39 cellular contexts compared by ENCODE assay signal in genomic region chr4:170323623-170324022, GRCh38.
"Had no signal": no experiment of that assay in that cellular context is flagged by ENCODE, and none has a peak within 500 bp of the region (broad histone marks: within the 10 kb centered on the region; RNA-seq: fewer than 3 reads in every experiment).

No MANE protein-coding gene starts in this region.

- ATAC-seq: activated naive CD4-positive, alpha-beta T cell treated with anti-CD3 and anti-CD28 coated beads, Interleukin-2, amount 50 U/mL, for 72 hours; activated naive CD8-positive, alpha-beta T cell treated with anti-CD3 and anti-CD28 coated beads, Interleukin-2, amount 50 U/mL, for 24 hours; activated T-cell treated with anti-CD3 and anti-CD28 coated beads, Interleukin-2, amount 50 U/mL, for 4 hours; activated T-cell treated with anti-CD3 and anti-CD28 coated beads, Interleukin-2, amount 50 U/mL, for 72 hours; activated T-helper 17 cell treated with anti-CD3 and anti-CD28 coated beads, Interleukin-2, amount 50 U/mL, for 72 hours; body of pancreas had no signal

- FAIRE-seq: astrocyte, bronchial epithelial cell had no signal

- H3K36me3 Mint-ChIP-seq: activated naive CD4-positive, alpha-beta T cell treated with anti-CD3 and anti-CD28 coated beads, Interleukin-2, amount 10 ng/mL, durations not matched to agents 7 days and 5 days; activated naive CD4-positive, alpha-beta T cell treated with anti-CD3 and anti-CD28 coated beads, Interleukin-2, amount 50 U/mL, for 24 hours; activated naive CD4-positive, alpha-beta T cell treated with anti-CD3 and anti-CD28 coated beads, Interleukin-2, amount 50 U/mL, for 72 hours; activated naive CD8-positive, alpha-beta T cell; activated naive CD8-positive, alpha-beta T cell treated with anti-CD3 and anti-CD28 coated beads for 36 hours; activated naive CD8-positive, alpha-beta T cell treated with anti-CD3 and anti-CD28 coated beads, Interleukin-2, amount 10 ng/mL, durations not matched to agents 7 days and 5 days; brain had no signal

- H3K27me3 Mint-ChIP-seq: activated naive CD4-positive, alpha-beta T cell treated with anti-CD3 and anti-CD28 coated beads, Interleukin-2, amount 10 ng/mL, durations not matched to agents 7 days and 5 days; activated naive CD4-positive, alpha-beta T cell treated with anti-CD3 and anti-CD28 coated beads, Interleukin-2, amount 50 U/mL, for 24 hours; activated naive CD8-positive, alpha-beta T cell; activated naive CD8-positive, alpha-beta T cell treated with anti-CD3 and anti-CD28 coated beads for 36 hours; activated naive CD8-positive, alpha-beta T cell treated with anti-CD3 and anti-CD28 coated beads, Interleukin-2, amount 10 ng/mL, durations not matched to agents 7 days and 5 days; activated naive CD8-positive, alpha-beta T cell treated with anti-CD3 and anti-CD28 coated beads, Interleukin-2, amount 50 U/mL, for 24 hours; activated T-cell treated with anti-CD3 and anti-CD28 coated beads, Interleukin-2, amount 50 U/mL, for 24 hours; activated T-helper 17 cell treated with anti-CD3 and anti-CD28 coated beads, Interleukin-2, amount 50 U/mL, for 72 hours; brain; central memory CD8-positive, alpha-beta T cell had no signal

- H3K4me3 ChIP-seq: adrenal gland, ascending aorta, body of pancreas, breast epithelium, cardiac muscle cell had no signal

- H3K4me3 Mint-ChIP-seq: activated naive CD4-positive, alpha-beta T cell treated with anti-CD3 and anti-CD28 coated beads for 36 hours; activated naive CD4-positive, alpha-beta T cell treated with anti-CD3 and anti-CD28 coated beads, Interleukin-2, amount 10 ng/mL, durations not matched to agents 7 days and 5 days; activated naive CD4-positive, alpha-beta T cell treated with anti-CD3 and anti-CD28 coated beads, Interleukin-2, amount 50 U/mL, for 24 hours; activated naive CD8-positive, alpha-beta T cell; activated naive CD8-positive, alpha-beta T cell treated with anti-CD3 and anti-CD28 coated beads for 36 hours; activated naive CD8-positive, alpha-beta T cell treated with anti-CD3 and anti-CD28 coated beads, Interleukin-2, amount 10 ng/mL, durations not matched to agents 7 days and 5 days; activated naive CD8-positive, alpha-beta T cell treated with anti-CD3 and anti-CD28 coated beads, Interleukin-2, amount 50 U/mL, for 24 hours; activated T-cell treated with anti-CD3 and anti-CD28 coated beads, Interleukin-2, amount 50 U/mL, for 24 hours; activated T-cell treated with anti-CD3 and anti-CD28 coated beads, Interleukin-2, amount 50 U/mL, for 4 hours; activated T-cell treated with anti-CD3 and anti-CD28 coated beads, Interleukin-2, amount 50 U/mL, for 72 hours; activated T-helper 1 cell treated with anti-CD3 and anti-CD28 coated beads, Interleukin-12 subunit alpha, Interleukin-12 subunit beta, Interleukin-2, Interleukin-4 antibody, amounts not matched to agents 30 ng/mL and 10 ng/mL and 1 ng/mL, durations not matched to agents 14 hours and 24 hours and 36 hours; activated T-helper 17 cell treated with anti-CD3 and anti-CD28 coated beads, Interleukin-2, amount 50 U/mL, for 72 hours; brain; central memory CD8-positive, alpha-beta T cell had no signal

- H3K4me1 ChIP-seq: adrenal gland, ascending aorta, body of pancreas, breast epithelium had no signal

- H3K9me3 ChIP-seq: adrenal gland, ascending aorta, body of pancreas, breast epithelium had no signal

- DNase-seq: activated effector memory CD4-positive, alpha-beta T cell treated with anti-CD3 and anti-CD28 coated beads, Interleukin-2, amount 50 U/mL, for 16 hours; activated effector memory CD4-positive, alpha-beta T cell treated with Interleukin-2 at 50 U/mL for 16 hours; activated gamma-delta T cell; activated gamma-delta T cell treated with Interleukin-2 at 50 U/mL for 16 hours; activated naive CD4-positive, alpha-beta T cell; activated naive CD4-positive, alpha-beta T cell treated with anti-CD3 and anti-CD28 coated beads for 36 hours; activated naive CD4-positive, alpha-beta T cell treated with anti-CD3 and anti-CD28 coated beads, Interleukin-2, amount 10 ng/mL, durations not matched to agents 7 days and 5 days; activated naive CD4-positive, alpha-beta T cell treated with anti-CD3 and anti-CD28 coated beads, Interleukin-2, amount 50 U/mL, for 16 hours; activated naive CD4-positive, alpha-beta T cell treated with Interleukin-2 at 50 U/mL for 16 hours; activated naive CD8-positive, alpha-beta T cell treated with anti-CD3 and anti-CD28 coated beads for 36 hours; activated naive CD8-positive, alpha-beta T cell treated with anti-CD3 and anti-CD28 coated beads, Interleukin-2, amount 10 ng/mL, durations not matched to agents 7 days and 5 days; activated naive CD8-positive, alpha-beta T cell treated with anti-CD3 and anti-CD28 coated beads, Interleukin-2, amount 50 U/mL, for 24 hours; activated T-cell treated with anti-CD3 and anti-CD28 coated beads, Interleukin-2, amount 50 U/mL, for 24 hours; activated T-cell treated with anti-CD3 and anti-CD28 coated beads, Interleukin-2, amount 50 U/mL, for 4 hours; activated T-cell treated with anti-CD3 and anti-CD28 coated beads, Interleukin-2, amount 50 U/mL, for 48 hours; activated T-cell treated with anti-CD3 and anti-CD28 coated beads, Interleukin-2, amount 50 U/mL, for 72 hours; adrenal gland; amniotic stem cell; amygdala; anterior cingulate cortex; aorta; body of pancreas; brain microvascular endothelial cell; caudate nucleus; central memory CD4-positive, alpha-beta T cell; cerebellar nuclear complex had no signal

- H3K36me3 ChIP-seq: adrenal gland, ascending aorta, brain microvascular endothelial cell, breast epithelium, cardiac muscle cell had no signal

- H3K4me1 Mint-ChIP-seq: activated naive CD4-positive, alpha-beta T cell treated with anti-CD3 and anti-CD28 coated beads, Interleukin-2, amount 10 ng/mL, durations not matched to agents 7 days and 5 days; activated naive CD4-positive, alpha-beta T cell treated with anti-CD3 and anti-CD28 coated beads, Interleukin-2, amount 50 U/mL, for 24 hours; activated naive CD8-positive, alpha-beta T cell treated with anti-CD3 and anti-CD28 coated beads for 36 hours; activated naive CD8-positive, alpha-beta T cell treated with anti-CD3 and anti-CD28 coated beads, Interleukin-2, amount 10 ng/mL, durations not matched to agents 7 days and 5 days; activated naive CD8-positive, alpha-beta T cell treated with anti-CD3 and anti-CD28 coated beads, Interleukin-2, amount 50 U/mL, for 24 hours; activated T-helper 17 cell treated with anti-CD3 and anti-CD28 coated beads, Interleukin-2, amount 50 U/mL, for 72 hours; brain; central memory CD8-positive, alpha-beta T cell had no signal

- H3K27me3 ChIP-seq: adrenal gland, ascending aorta, body of pancreas, brain microvascular endothelial cell, breast epithelium, cardiac muscle cell had no signal

- H3K27ac ChIP-seq: adrenal gland, ascending aorta, body of pancreas, brain microvascular endothelial cell, breast epithelium, cardiac muscle cell had no signal

- H3K27ac Mint-ChIP-seq: activated naive CD4-positive, alpha-beta T cell treated with anti-CD3 and anti-CD28 coated beads for 36 hours; activated naive CD4-positive, alpha-beta T cell treated with anti-CD3 and anti-CD28 coated beads, Interleukin-2, amount 10 ng/mL, durations not matched to agents 7 days and 5 days; activated naive CD4-positive, alpha-beta T cell treated with anti-CD3 and anti-CD28 coated beads, Interleukin-2, amount 50 U/mL, for 24 hours; activated naive CD4-positive, alpha-beta T cell treated with anti-CD3 and anti-CD28 coated beads, Interleukin-2, amount 50 U/mL, for 72 hours; activated naive CD8-positive, alpha-beta T cell; activated naive CD8-positive, alpha-beta T cell treated with anti-CD3 and anti-CD28 coated beads for 36 hours; activated naive CD8-positive, alpha-beta T cell treated with anti-CD3 and anti-CD28 coated beads, Interleukin-2, amount 10 ng/mL, durations not matched to agents 7 days and 5 days; activated naive CD8-positive, alpha-beta T cell treated with anti-CD3 and anti-CD28 coated beads, Interleukin-2, amount 50 U/mL, for 24 hours; activated T-cell treated with anti-CD3 and anti-CD28 coated beads, Interleukin-2, amount 50 U/mL, for 24 hours; activated T-cell treated with anti-CD3 and anti-CD28 coated beads, Interleukin-2, amount 50 U/mL, for 72 hours; activated T-helper 1 cell treated with anti-CD3 and anti-CD28 coated beads, Interleukin-12 subunit alpha, Interleukin-12 subunit beta, Interleukin-2, Interleukin-4 antibody, amounts not matched to agents 30 ng/mL and 10 ng/mL and 1 ng/mL, durations not matched to agents 14 hours and 24 hours and 36 hours; activated T-helper 17 cell treated with anti-CD3 and anti-CD28 coated beads, Interleukin-2, amount 50 U/mL, for 72 hours; activated T-helper 2 cell treated with anti-CD3 and anti-CD28 coated beads, Interferon-gamma antibody, Interleukin-2, Interleukin-4, amounts not matched to agents 10 μg/mL and 5 μg/mL and 100 μg/mL, durations not matched to agents 14 hours and 24 hours and 36 hours; brain had no signal
